In genomic region chr6:135129139-135129867, GRCh38 we compare ENCODE assay signal across 8 cellular contexts. TPM values are rescaled to one million over a fixed set of nuclear protein-coding genes. Genes with fewer than 3 reads are reported as not detected.
DNase-seq lines count a peak whose midpoint lies in the region; ATAC-seq and TF ChIP-seq lines count a peak whose summit lies in the region.

No MANE protein-coding gene starts in this region.

- DNase-seq in CD1c-positive myeloid dendritic cell (ENCODE audit: extremely low spot score) = peak; percentile 21
- DNase-seq in activated CD8-positive, alpha-beta memory T cell treated with anti-CD3 and anti-CD28 coated beads, Interleukin-2, amount 50 U/mL, for 48 hours = peak; percentile 67
- no peak for DNase-seq in SK-N-SH
- no peak for DNase-seq in stimulated activated CD4-positive, alpha-beta T cell treated with anti-CD3 and anti-CD28 coated beads, Interleukin-4, amount 100 ng/mL, for 24 hours
- DNase-seq in smooth muscle cell (lab: John Stamatoyannopoulos, UW; ENCODE audit: unreplicated experiment) = no peak

- H3K4me2 ChIP-seq in SK-N-SH (no peak overlapping the region), smooth muscle cell (no peak overlapping the region)

- CTCF ChIA-PET in SK-N-SH (lab: Yijun Ruan, JAX) = interaction anchor here (2.0 kb wide), 1 partner anchor 16 kb away, joined by 9 read pairs; no protein-coding TSS in a partner anchor

- H3F3A ChIP-seq in SK-N-SH (replicated peaks; ENCODE audit: insufficient read depth) (no peaks in the 10 kb centered on the region), smooth muscle cell (ENCODE audit: low read depth) (no peaks in the 10 kb centered on the region)

- no peak for TF ChIP-seq RAD21 in SK-N-SH (IDR thresholded peaks at IDR 0.05; ENCODE audit: low read length)

- TF ChIP-seq CTCF in SK-N-SH (IDR thresholded peaks at IDR 0.05) (no peak), smooth muscle cell (IDR thresholded peaks at IDR 0.05; ENCODE audit: borderline replicate concordance, insufficient read depth, poor library complexity, severe bottlenecking) (no peak)

- H3K4me3 ChIP-seq in SK-N-SH (ENCODE audit: low read depth in 2 of 2, low read length in 1 of 2) (no peak overlapping the region), smooth muscle cell (no peak overlapping the region)

- H3K4me1 ChIP-seq in SK-N-SH (ENCODE audit: control insufficient read depth in 1 of 2, insufficient read depth in 2 of 2, low read depth in 1 of 2, low read length in 1 of 2) = no peaks in the 10 kb centered on the region
- H3K4me1 ChIP-seq in smooth muscle cell (ENCODE audit: low read depth) = no peaks in the 10 kb centered on the region

- H3K9ac ChIP-seq in SK-N-SH = no peak overlapping the region
- H3K9ac ChIP-seq in smooth muscle cell (ENCODE audit: low read depth) = no peak overlapping the region

- POLR2A ChIA-PET in SK-N-SH (lab: Yijun Ruan, JAX) = no interaction called here

- 85% methylated on average over 8 of the region's 8 CpGs for WGBS in SK-N-SH (ENCODE audit: low lambda C conversion rate)
- WGBS in smooth muscle cell (ENCODE audit: low lambda C conversion rate) = 90% methylated on average over 8 of the region's 8 CpGs

- no peaks in the 10 kb centered on the region for H3K36me3 ChIP-seq in SK-N-SH (replicated peaks in 1 of 2; ENCODE audit: control insufficient read depth in 1 of 2, insufficient read depth in 2 of 2, low read length in 1 of 2)
- H3K36me3 ChIP-seq in smooth muscle cell (ENCODE audit: low read depth) = no peaks in the 10 kb centered on the region

- H3K9me3 ChIP-seq in SK-N-SH = no peaks in the 10 kb centered on the region
- no peaks in the 10 kb centered on the region for H3K9me3 ChIP-seq in smooth muscle cell (replicated peaks; ENCODE audit: low read depth)

- TF ChIP-seq EP300 in SK-N-SH (IDR thresholded peaks at IDR 0.05; ENCODE audit: borderline replicate concordance in 1 of 2, low read depth in 1 of 2, low read length in 1 of 2) = no peak

- H3K79me2 ChIP-seq in SK-N-SH (ENCODE audit: insufficient read depth) = no peaks in the 10 kb centered on the region
- H3K79me2 ChIP-seq in smooth muscle cell (ENCODE audit: low read depth) = no peaks in the 10 kb centered on the region

- ATAC-seq in GM19455 (IDR thresholded peaks at IDR 0.05; ENCODE audit: unreplicated experiment) (peak; percentile 58), HG03342 (IDR thresholded peaks at IDR 0.05; ENCODE audit: unreplicated experiment) (peak; percentile 62), HG03565 (IDR thresholded peaks at IDR 0.05; ENCODE audit: unreplicated experiment) (no peak)

- no peaks in the 10 kb centered on the region for H3K9me2 ChIP-seq in SK-N-SH

- H4K20me1 ChIP-seq in SK-N-SH (ENCODE audit: insufficient read depth) (no peaks in the 10 kb centered on the region), smooth muscle cell (ENCODE audit: low read depth) (no peaks in the 10 kb centered on the region)

- H3K27me3 ChIP-seq in SK-N-SH (ENCODE audit: insufficient read depth) = no peaks in the 10 kb centered on the region
- peaks cover 6% of the 10 kb centered on the region for H3K27me3 ChIP-seq in smooth muscle cell (ENCODE audit: low read depth)

- H2AFZ ChIP-seq in SK-N-SH (ENCODE audit: low read depth) = no peak overlapping the region
- H2AFZ ChIP-seq in smooth muscle cell (ENCODE audit: low read depth) = no peak overlapping the region

- H3K27ac ChIP-seq in SK-N-SH (ENCODE audit: low read depth in 2 of 2, low read length in 1 of 2) = no peak overlapping the region
- no peak overlapping the region for H3K27ac ChIP-seq in smooth muscle cell (ENCODE audit: low read depth)

TF ChIP-seq in SK-N-SH, 30 proteins besides CTCF, POLR2A, EP300 and RAD21:
- TF ChIP-seq ELF1 (IDR thresholded peaks at IDR 0.05) = no peak
- TF ChIP-seq YY1 (IDR thresholded peaks at IDR 0.05; ENCODE audit: low read depth) = no peak
- TF ChIP-seq, protein P1, sequence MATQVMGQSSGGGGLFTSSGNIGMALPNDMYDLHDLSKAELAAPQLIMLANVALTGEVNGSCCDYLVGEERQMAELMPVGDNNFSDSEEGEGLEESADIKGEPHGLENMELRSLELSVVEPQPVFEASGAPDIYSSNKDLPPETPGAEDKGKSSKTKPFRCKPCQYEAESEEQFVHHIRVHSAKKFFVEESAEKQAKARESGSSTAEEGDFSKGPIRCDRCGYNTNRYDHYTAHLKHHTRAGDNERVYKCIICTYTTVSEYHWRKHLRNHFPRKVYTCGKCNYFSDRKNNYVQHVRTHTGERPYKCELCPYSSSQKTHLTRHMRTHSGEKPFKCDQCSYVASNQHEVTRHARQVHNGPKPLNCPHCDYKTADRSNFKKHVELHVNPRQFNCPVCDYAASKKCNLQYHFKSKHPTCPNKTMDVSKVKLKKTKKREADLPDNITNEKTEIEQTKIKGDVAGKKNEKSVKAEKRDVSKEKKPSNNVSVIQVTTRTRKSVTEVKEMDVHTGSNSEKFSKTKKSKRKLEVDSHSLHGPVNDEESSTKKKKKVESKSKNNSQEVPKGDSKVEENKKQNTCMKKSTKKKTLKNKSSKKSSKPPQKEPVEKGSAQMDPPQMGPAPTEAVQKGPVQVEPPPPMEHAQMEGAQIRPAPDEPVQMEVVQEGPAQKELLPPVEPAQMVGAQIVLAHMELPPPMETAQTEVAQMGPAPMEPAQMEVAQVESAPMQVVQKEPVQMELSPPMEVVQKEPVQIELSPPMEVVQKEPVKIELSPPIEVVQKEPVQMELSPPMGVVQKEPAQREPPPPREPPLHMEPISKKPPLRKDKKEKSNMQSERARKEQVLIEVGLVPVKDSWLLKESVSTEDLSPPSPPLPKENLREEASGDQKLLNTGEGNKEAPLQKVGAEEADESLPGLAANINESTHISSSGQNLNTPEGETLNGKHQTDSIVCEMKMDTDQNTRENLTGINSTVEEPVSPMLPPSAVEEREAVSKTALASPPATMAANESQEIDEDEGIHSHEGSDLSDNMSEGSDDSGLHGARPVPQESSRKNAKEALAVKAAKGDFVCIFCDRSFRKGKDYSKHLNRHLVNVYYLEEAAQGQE (IDR thresholded peaks at IDR 0.05; ENCODE audit: low read depth, low read length) = no peak
- no peak for TF ChIP-seq TAF1 (IDR thresholded peaks at IDR 0.05; ENCODE audit: borderline replicate concordance, low read depth, low read length)
- no peak for TF ChIP-seq FOSL2 (IDR thresholded peaks at IDR 0.05; ENCODE audit: borderline replicate concordance, low read depth)
- no peak for TF ChIP-seq RFX5 (IDR thresholded peaks at IDR 0.05; ENCODE audit: low read length)
- TF ChIP-seq TCF12 (IDR thresholded peaks at IDR 0.05) = no peak
- TF ChIP-seq SIN3A (IDR thresholded peaks at IDR 0.05; ENCODE audit: borderline replicate concordance, low read depth, low read length) = no peak
- no peak for TF ChIP-seq EZH2phosphoT487 (IDR thresholded peaks at IDR 0.05; ENCODE audit: borderline replicate concordance, low read depth)
- no peak for TF ChIP-seq MXI1 (IDR thresholded peaks at IDR 0.05; ENCODE audit: low read depth, low read length)
TF ChIP-seq in SK-N-SH: peak in this region for 0.

RNA-seq across cellular contexts. Expression of gene MYB, which starts 51.8 kb away (rescaled TPM):
- 0.85 and 1.2 TPM in 2 replicates for polyA plus RNA-seq in SK-N-SH (2012; rRNA removed)
- polyA plus RNA-seq in SK-N-SH (2012; cell fraction: cytosol; rRNA removed) = 1.0 TPM in 2 replicates
- 1.1 and 1.3 TPM in 2 replicates for polyA plus RNA-seq in SK-N-SH (2012; cell fraction: nucleus; rRNA removed)
- total RNA-seq in smooth muscle cell = 1.2 TPM in 1 of 2 replicates, not detected in the other
- polyA plus RNA-seq in smooth muscle cell = 0.06 and 0.25 TPM in 2 replicates

Comparison
In these comparisons a context has a peak if more than half of its experiments do, and no peak if none do; other contexts are left out.
1. DNase-seq: peak in CD1c-positive myeloid dendritic cell (single experiment) and activated CD8-positive, alpha-beta memory T cell treated with anti-CD3 and anti-CD28 coated beads, Interleukin-2, amount 50 U/mL, for 48 hours (single experiment); none in SK-N-SH (single experiment), stimulated activated CD4-positive, alpha-beta T cell treated with anti-CD3 and anti-CD28 coated beads, Interleukin-4, amount 100 ng/mL, for 24 hours (single experiment) and smooth muscle cell (single experiment).